8 cellular contexts compared by ENCODE assay signal in the genomic region with DNA sequence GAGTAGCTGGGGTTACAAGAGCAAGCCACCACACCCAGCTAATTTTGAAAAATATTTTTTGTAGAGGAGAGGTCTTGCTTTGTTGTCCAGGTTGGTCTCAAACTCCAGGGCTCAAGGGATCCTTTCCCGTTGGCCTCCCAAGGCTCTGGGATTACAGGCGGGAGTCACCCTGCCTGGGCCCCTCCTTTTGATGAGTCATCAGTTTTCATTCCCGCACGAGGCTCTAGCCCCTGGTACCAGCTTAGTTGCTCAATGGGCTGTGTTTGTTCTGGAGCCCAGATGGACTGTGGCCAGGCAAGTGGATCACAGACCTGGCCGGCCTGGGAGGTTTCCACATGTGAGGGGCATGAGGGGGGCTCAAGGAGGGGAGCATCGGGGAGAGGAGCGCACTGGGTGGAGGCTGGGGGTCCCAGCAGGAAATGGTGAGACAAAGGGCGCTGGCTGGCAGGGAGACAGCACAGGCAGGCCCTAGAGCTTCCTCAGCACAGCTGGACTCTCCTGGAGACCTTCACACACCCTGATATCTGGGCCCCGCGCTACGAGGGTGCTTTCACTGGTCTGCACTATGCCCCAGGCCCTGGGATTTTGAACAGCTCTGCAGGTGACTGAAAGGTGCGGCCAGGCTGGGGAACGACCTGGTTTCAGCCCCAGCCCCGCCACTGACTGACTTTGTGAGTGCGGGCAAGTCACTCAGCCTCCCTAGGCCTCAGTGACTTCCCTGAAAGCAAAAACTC. TPM values are rescaled to one million over a fixed set of nuclear protein-coding genes. Genes with fewer than 3 reads are reported as not detected.
DNase-seq lines count a peak whose midpoint lies in the region; ATAC-seq, FAIRE-seq and TF ChIP-seq lines count a peak whose summit lies in the region.
"Not testable (repeated sequence)": the region's sequence is repeated elsewhere in the genome, so short reads cannot be mapped to it uniquely, and the experiment has no call there.
"Had no signal": no experiment of that assay in that cellular context is flagged by ENCODE, and none has a peak within 500 bp of the region (broad histone marks: within the 10 kb centered on the region; RNA-seq: fewer than 3 reads in every experiment).

No MANE protein-coding gene starts in this region.

- H3K4me1 ChIP-seq in A549; PC-3 (ENCODE audit: insufficient read depth, low read length); K562 (replicated peaks in 1 of 2; ENCODE audit: control insufficient read depth in 2 of 2, insufficient read depth in 2 of 2, low read length in 2 of 2); keratinocyte (ENCODE audit: control insufficient read depth, extremely low read depth, insufficient read depth, low read length); lower lobe of right lung: not testable (repeated sequence)

- not testable (repeated sequence) for TF ChIP-seq POLR2A in A549 (IDR thresholded peaks at IDR 0.05; ENCODE audit: low read length); K562 (conservative IDR thresholded peaks at IDR 0.05)

- not testable (repeated sequence) for H3F3A ChIP-seq in PC-3 (ENCODE audit: low read length, unreplicated experiment)

- POLR2A ChIA-PET in A549 (lab: Yijun Ruan, JAX); PC-3 (lab: Charles Lee; ENCODE audit: unreplicated experiment); K562 (lab: Yijun Ruan, JAX): not testable (repeated sequence)

- H3K9ac ChIP-seq in PC-3 (ENCODE audit: low read length); K562 (ENCODE audit: insufficient read depth in 1 of 2, low read depth in 2 of 2, low read length in 2 of 2); keratinocyte (ENCODE audit: control insufficient read depth, extremely low read depth, insufficient read depth, low read length): not testable (repeated sequence)

- not testable (repeated sequence) for BruUV-seq in PC-3 (replicated peaks; lab: Mats Ljungman, UMichigan); K562 (replicated peaks; lab: Mats Ljungman, UMichigan)

- not testable (repeated sequence) for TF ChIP-seq RAD21 in A549 (conservative IDR thresholded peaks at IDR 0.05 in 1 of 2, IDR thresholded peaks at IDR 0.05 in 1 of 2); K562 (CRISPR knock-in tag; conservative IDR thresholded peaks at IDR 0.05 in 1 of 2, IDR thresholded peaks at IDR 0.05 in 1 of 2)

- dilution Hi-C loops in keratinocyte (cut with MboI; ENCODE audit: extremely low pct_ligation_motif_present, low sequenced_read_pairs), result not testable (repeated sequence)

- H4K20me1 ChIP-seq in PC-3 (ENCODE audit: low read length); K562 (replicated peaks; ENCODE audit: control insufficient read depth, insufficient read depth, low read length); keratinocyte (ENCODE audit: control insufficient read depth, extremely low read depth, insufficient read depth, low read length): not testable (repeated sequence)

- not testable (repeated sequence) for FAIRE-seq in A549 (lab: Jason Lieb, UNC)
- FAIRE-seq in K562 (lab: Jason Lieb, UNC) (peak; percentile 84), keratinocyte (lab: Jason Lieb, UNC) (peak; percentile 81)

- not testable (repeated sequence) for H3K36me3 ChIP-seq in PC-3 (ENCODE audit: low read depth, low read length); K562 (ENCODE audit: control insufficient read depth, insufficient read depth, low read length); keratinocyte (ENCODE audit: control insufficient read depth in 2 of 2, extremely low read depth in 1 of 2, insufficient read depth in 2 of 2, low read length in 2 of 2); lower lobe of right lung

- DNase-seq in A549 (ENCODE audit: low read depth in 1 of 2, low spot score in 1 of 2); PC-3; K562 (ENCODE audit: extremely low read depth in 1 of 4, low spot score in 3 of 4); Right ventricle myocardium superior; keratinocyte (ENCODE audit: low read depth, low spot score); lower lobe of right lung; sciatic nerve (ENCODE audit: low spot score): not testable (repeated sequence)

- not testable (repeated sequence) for H3K27ac ChIP-seq in A549; PC-3 (ENCODE audit: low read length); K562 (ENCODE audit: extremely low read depth, low read depth, low read length); keratinocyte (ENCODE audit: control insufficient read depth, insufficient read depth, low read length); lower lobe of right lung

- H3K27me3 ChIP-seq in PC-3 (ENCODE audit: low read length); K562 (ENCODE audit: control insufficient read depth in 2 of 2, insufficient read depth in 2 of 2, low read length in 2 of 2); keratinocyte (ENCODE audit: control insufficient read depth, extremely low read depth, insufficient read depth, low read length); lower lobe of right lung (ENCODE audit: low read depth): not testable (repeated sequence)

- not testable (repeated sequence) for H3K4me3 ChIP-seq in A549; PC-3 (ENCODE audit: low read length); K562; keratinocyte (ENCODE audit: control insufficient read depth in 2 of 3, extremely low read depth in 1 of 3, insufficient read depth in 2 of 3, low read depth in 1 of 3, low read length in 3 of 3); lower lobe of right lung

- not testable (repeated sequence) for H3K79me2 ChIP-seq in PC-3 (ENCODE audit: low read length); K562 (ENCODE audit: control insufficient read depth, insufficient read depth, low read length); keratinocyte (ENCODE audit: control insufficient read depth, insufficient read depth, low read length)

- H3K9me3 ChIP-seq in A549; PC-3 (ENCODE audit: low read length); K562 (replicated peaks; ENCODE audit: control insufficient read depth, insufficient read depth, low read depth, low read length); keratinocyte (ENCODE audit: control insufficient read depth, low read depth, low read length); lower lobe of right lung: not testable (repeated sequence)

- ATAC-seq in A549, result peak; percentile 73 to 76
- ATAC-seq in PC-3, result peak; percentile 71
- peak; percentile 77 for ATAC-seq in K562
- peak; percentile 50 for ATAC-seq in Right ventricle myocardium superior (ENCODE audit: poor library complexity)
- ATAC-seq in lower lobe of right lung, result peak; percentile 52 to 78
- peak; percentile 68 for ATAC-seq in sciatic nerve

- in situ Hi-C loops in K562 (cut with MboI), result loop anchor here (10.0 to 25.0 kb wide), 5 partner anchors 205 to 1712 kb away; a partner anchor contains a TSS

- TF ChIP-seq EP300 in A549 (IDR thresholded peaks at IDR 0.05); K562 (IDR thresholded peaks at IDR 0.05; ENCODE audit: low read length): not testable (repeated sequence)

- H3K4me2 ChIP-seq in A549; PC-3 (ENCODE audit: low read length); K562 (ENCODE audit: insufficient read depth, low read length); keratinocyte (ENCODE audit: control insufficient read depth, extremely low read depth, insufficient read depth, low read depth, low read length): not testable (repeated sequence)

- intact Hi-C loops in PC-3 (cut with micrococcal nuclease); K562 (cut with micrococcal nuclease); Right ventricle myocardium superior (cut with DNase I); lower lobe of right lung (cut with DNase I); sciatic nerve (cut with DNase I): not testable (repeated sequence)

- H3K9me2 ChIP-seq in PC-3 (replicated peaks; ENCODE audit: low read length), result not testable (repeated sequence)

- not testable (repeated sequence) for H2AFZ ChIP-seq in PC-3 (ENCODE audit: low read length); K562 (ENCODE audit: low read depth, low read length); keratinocyte (ENCODE audit: control insufficient read depth, low read length)

- no CpG with 5 or more reads among the region's 15 CpGs for WGBS in A549 (ENCODE audit: missing lambda C conversion rate)
- no CpG with 5 or more reads among the region's 15 CpGs for WGBS in K562 (ENCODE audit: insufficient coverage, low coverage, missing lambda C conversion rate)

- CTCF ChIA-PET in A549 (lab: Yijun Ruan, JAX); PC-3 (lab: Charles Lee); K562 (lab: Yijun Ruan, JAX; ENCODE audit: low intra/inter-chr PET ratio): not testable (repeated sequence)

- H3K9me1 ChIP-seq in K562 (ENCODE audit: control insufficient read depth, insufficient read depth, low read length); keratinocyte (ENCODE audit: control insufficient read depth, extremely low read depth, insufficient read depth, low read length): not testable (repeated sequence)

- TF ChIP-seq CTCF in A549 (IDR thresholded peaks at IDR 0.05); PC-3 (conservative IDR thresholded peaks at IDR 0.05; ENCODE audit: low read depth, low read length); K562 (IDR thresholded peaks at IDR 0.05 in 2 of 3, conservative IDR thresholded peaks at IDR 0.05 in 1 of 3; ENCODE audit: insufficient read depth in 2 of 3, low read depth in 1 of 3, low read length in 3 of 3); keratinocyte (optimal IDR thresholded peaks at IDR 0.05 in 1 of 3, IDR thresholded peaks at IDR 0.05 in 1 of 3, conservative IDR thresholded peaks at IDR 0.05 in 1 of 3; ENCODE audit: extremely low read depth in 1 of 3, insufficient read depth in 2 of 3, low read length in 3 of 3); lower lobe of right lung (IDR thresholded peaks at IDR 0.05): not testable (repeated sequence)

RNA-seq across cellular contexts. Expression of a gene that starts 0.7 kb away (rescaled TPM):
- 8.0 and 11.5 TPM in 2 replicates for polyA plus RNA-seq in A549 (2011; rRNA removed)
- 6.8 and 9.8 TPM in 2 replicates for polyA plus RNA-seq in A549 (2012; cell fraction: cytosol; rRNA removed)
- polyA plus RNA-seq in A549 (2012; cell fraction: nucleus; rRNA removed), result 25.2 and 31.9 TPM in 2 replicates
- polyA plus RNA-seq in A549 (2017; fragmentation: RNase III; extraction: RNeasy Plus Mini Kit Qiagen cat#74134 plus additional on column Dnase treatment), result 7.9 to 8.8 TPM (median 8.3 TPM) in 3 replicates
- polyA minus RNA-seq in A549 (2011; rRNA and poly(A)+ RNA removed), result 2.6 TPM in 2 replicates
- 8.5 and 14.6 TPM in 2 replicates for total RNA-seq in PC-3 (2014; rRNA removed)
- total RNA-seq in K562 (2011; cell fraction: chromatin; rRNA removed; ENCODE audit: low replicate concordance), result 16.6 and 51.4 TPM in 2 replicates
- total RNA-seq in K562 (2011; cell fraction: nucleolus; rRNA removed), result 23.6 and 24.3 TPM in 2 replicates
- total RNA-seq in K562 (2011; cell fraction: nucleoplasm; rRNA removed), result 9.5 and 13.9 TPM in 2 replicates
- 3.8 and 8.4 TPM in 2 replicates for total RNA-seq in K562 (2014; rRNA removed)
- total RNA-seq in K562 (2014; rRNA removed; fragmentation: Illumina TruSeq; extraction: Trizol), result 2.4 and 3.9 TPM in 2 replicates
- 7.3 and 8.6 TPM in 2 replicates for total RNA-seq in K562 (2015; rRNA removed; fragmentation: Illumina TruSeq; extraction: Trizol)
- 4.7 and 10.6 TPM in 2 replicates for total RNA-seq in K562 (2021)
- 7.5 and 9.7 TPM in 2 replicates for polyA plus RNA-seq in K562 (2011; rRNA removed)
- 2.3 and 5.7 TPM in 2 replicates for polyA plus RNA-seq in K562 (2011; cell fraction: cytosol; rRNA removed)
- polyA plus RNA-seq in K562 (2011; cell fraction: nucleus; rRNA removed), result 26.4 and 36.6 TPM in 2 replicates
- 6.7 and 17.0 TPM in 2 replicates for polyA plus RNA-seq in K562 (2012)
- 17.8 and 18.0 TPM in 2 replicates for polyA plus RNA-seq in K562 (2014; fragmentation: Illumina TruSeq; extraction: Trizol)
- polyA plus RNA-seq in K562 (2014; fragmentation: Nextera tagmentation; extraction: Ambion mirVana), result 1 to 10 TPM; 5.0 to 7.1 TPM
- 7.7 and 8.3 TPM in 2 replicates for polyA plus RNA-seq in K562 (2014; rRNA removed)
- polyA minus RNA-seq in K562 (2011; rRNA and poly(A)+ RNA removed), result 1.6 TPM in 2 replicates
- 3.5 TPM in 1 of 2 replicates, not detected in the other for polyA minus RNA-seq in K562 (2011; cell fraction: cytosol; rRNA and poly(A)+ RNA removed)
- 5.4 and 7.7 TPM in 2 replicates for polyA minus RNA-seq in K562 (2011; cell fraction: nucleus; rRNA and poly(A)+ RNA removed)
- 3.3 TPM for total RNA-seq in Right ventricle myocardium superior
- 4.7 to 10.1 TPM (median 8.0 TPM) in 3 replicates for polyA plus RNA-seq in keratinocyte
- polyA plus RNA-seq in keratinocyte (2011; ENCODE audit: low read depth), result 1.3 TPM
- 2.3 and 2.6 TPM in 2 replicates for polyA plus RNA-seq in keratinocyte (2011; cell fraction: cytosol; rRNA removed)
- 31.7 and 35.3 TPM in 2 replicates for polyA plus RNA-seq in keratinocyte (2011; cell fraction: nucleus; rRNA removed)
- polyA plus RNA-seq in keratinocyte (2012; ENCODE audit: low replicate concordance), result 4.9 and 21.2 TPM in 2 replicates
- polyA minus RNA-seq in keratinocyte, result 1.0 to 6.0 TPM (median 3.4 TPM) in 3 replicates
- not detected for polyA minus RNA-seq in keratinocyte (2011; cell fraction: cytosol; rRNA and poly(A)+ RNA removed)
- polyA minus RNA-seq in keratinocyte (2011; cell fraction: nucleus; rRNA and poly(A)+ RNA removed), result 1.3 and 3.5 TPM in 2 replicates
- 23.1 TPM for total RNA-seq in lower lobe of right lung
- 21.0 TPM for total RNA-seq in sciatic nerve

RNA-seq across cellular contexts. Expression of a gene that starts 6.1 kb away (rescaled TPM):
- 3.5 and 17.5 TPM in 2 replicates for polyA plus RNA-seq in A549 (2011; rRNA removed)
- 24.0 and 25.5 TPM in 2 replicates for polyA plus RNA-seq in A549 (2012; cell fraction: cytosol; rRNA removed)
- 46.9 and 54.5 TPM in 2 replicates for polyA plus RNA-seq in A549 (2012; cell fraction: nucleus; rRNA removed)
- polyA plus RNA-seq in A549 (2017; fragmentation: RNase III; extraction: RNeasy Plus Mini Kit Qiagen cat#74134 plus additional on column Dnase treatment), result 28.0 to 32.2 TPM (median 28.4 TPM) in 3 replicates
- 1.1 and 4.8 TPM in 2 replicates for polyA minus RNA-seq in A549 (2011; rRNA and poly(A)+ RNA removed)
- total RNA-seq in PC-3 (2014; rRNA removed), result 83.4 and 91.9 TPM in 2 replicates
- total RNA-seq in K562 (2011; cell fraction: chromatin; rRNA removed; ENCODE audit: low replicate concordance), result 63.6 and 162 TPM in 2 replicates
- total RNA-seq in K562 (2011; cell fraction: nucleolus; rRNA removed), result 85.6 and 99.5 TPM in 2 replicates
- 74.1 and 87.1 TPM in 2 replicates for total RNA-seq in K562 (2011; cell fraction: nucleoplasm; rRNA removed)
- total RNA-seq in K562 (2014; rRNA removed), result 72.3 and 86.5 TPM in 2 replicates
- 10.9 and 11.6 TPM in 2 replicates for total RNA-seq in K562 (2014; rRNA removed; fragmentation: Illumina TruSeq; extraction: Trizol)
- 18.4 and 21.0 TPM in 2 replicates for total RNA-seq in K562 (2015; rRNA removed; fragmentation: Illumina TruSeq; extraction: Trizol)
- 48.1 and 52.5 TPM in 2 replicates for total RNA-seq in K562 (2021)
- polyA plus RNA-seq in K562 (2011; rRNA removed), result 6.9 and 13.2 TPM in 2 replicates
- 6.0 and 35.1 TPM in 2 replicates for polyA plus RNA-seq in K562 (2011; cell fraction: cytosol; rRNA removed)
- polyA plus RNA-seq in K562 (2011; cell fraction: nucleus; rRNA removed), result 35.2 and 63.9 TPM in 2 replicates
- 45.1 and 50.2 TPM in 2 replicates for polyA plus RNA-seq in K562 (2012)
- polyA plus RNA-seq in K562 (2014; fragmentation: Illumina TruSeq; extraction: Trizol), result 7.9 and 8.5 TPM in 2 replicates
- polyA plus RNA-seq in K562 (2014; fragmentation: Nextera tagmentation; extraction: Ambion mirVana), result 1 to 10 TPM; 2.3 to 2.5 TPM
- polyA plus RNA-seq in K562 (2014; rRNA removed), result 39.3 and 44.5 TPM in 2 replicates
- 4.6 and 6.6 TPM in 2 replicates for polyA minus RNA-seq in K562 (2011; rRNA and poly(A)+ RNA removed)
- polyA minus RNA-seq in K562 (2011; cell fraction: cytosol; rRNA and poly(A)+ RNA removed), result 18.7 and 23.2 TPM in 2 replicates
- polyA minus RNA-seq in K562 (2011; cell fraction: nucleus; rRNA and poly(A)+ RNA removed), result 19.8 and 21.0 TPM in 2 replicates
- total RNA-seq in Right ventricle myocardium superior, result 16.2 TPM
- 2.3 to 9.0 TPM (median 5.4 TPM) in 3 replicates for polyA plus RNA-seq in keratinocyte
- 31.6 TPM for polyA plus RNA-seq in keratinocyte (2011; ENCODE audit: low read depth)
- 1.8 and 11.6 TPM in 2 replicates for polyA plus RNA-seq in keratinocyte (2011; cell fraction: cytosol; rRNA removed)
- 10.1 and 14.0 TPM in 2 replicates for polyA plus RNA-seq in keratinocyte (2011; cell fraction: nucleus; rRNA removed)
- polyA plus RNA-seq in keratinocyte (2012; ENCODE audit: low replicate concordance), result 27.9 and 31.4 TPM in 2 replicates
- 1.9 to 10.4 TPM (median 3.4 TPM) in 3 replicates for polyA minus RNA-seq in keratinocyte
- 25.3 TPM for polyA minus RNA-seq in keratinocyte (2011; cell fraction: cytosol; rRNA and poly(A)+ RNA removed)
- polyA minus RNA-seq in keratinocyte (2011; cell fraction: nucleus; rRNA and poly(A)+ RNA removed), result 3.4 and 12.9 TPM in 2 replicates
- 28.6 TPM for total RNA-seq in lower lobe of right lung
- 18.5 TPM for total RNA-seq in sciatic nerve

RNA-seq across cellular contexts. Expression of a gene that starts 6.3 kb away (rescaled TPM):
- 43.9 and 53.8 TPM in 2 replicates for polyA plus RNA-seq in A549 (2011; rRNA removed)
- 372 and 474 TPM in 2 replicates for polyA plus RNA-seq in A549 (2012; cell fraction: cytosol; rRNA removed)
- 271 and 571 TPM in 2 replicates for polyA plus RNA-seq in A549 (2012; cell fraction: nucleus; rRNA removed)
- 236 to 258 TPM (median 244 TPM) in 3 replicates for polyA plus RNA-seq in A549 (2017; fragmentation: RNase III; extraction: RNeasy Plus Mini Kit Qiagen cat#74134 plus additional on column Dnase treatment)
- 27.9 and 46.2 TPM in 2 replicates for polyA minus RNA-seq in A549 (2011; rRNA and poly(A)+ RNA removed)
- 143 and 162 TPM in 2 replicates for total RNA-seq in PC-3 (2014; rRNA removed)
- total RNA-seq in K562 (2011; cell fraction: chromatin; rRNA removed; ENCODE audit: low replicate concordance), result 14.9 TPM in 1 of 2 replicates, not detected in the other
- total RNA-seq in K562 (2011; cell fraction: nucleolus; rRNA removed), result 14.7 and 26.2 TPM in 2 replicates
- total RNA-seq in K562 (2011; cell fraction: nucleoplasm; rRNA removed), result 4.7 and 6.4 TPM in 2 replicates
- 72.1 and 88.6 TPM in 2 replicates for total RNA-seq in K562 (2014; rRNA removed)
- total RNA-seq in K562 (2014; rRNA removed; fragmentation: Illumina TruSeq; extraction: Trizol), result 117 and 181 TPM in 2 replicates
- total RNA-seq in K562 (2015; rRNA removed; fragmentation: Illumina TruSeq; extraction: Trizol), result 200 and 209 TPM in 2 replicates
- 259 and 310 TPM in 2 replicates for total RNA-seq in K562 (2021)
- 43.9 and 49.0 TPM in 2 replicates for polyA plus RNA-seq in K562 (2011; rRNA removed)
- polyA plus RNA-seq in K562 (2011; cell fraction: cytosol; rRNA removed), result 390 and 438 TPM in 2 replicates
- 48.2 and 90.1 TPM in 2 replicates for polyA plus RNA-seq in K562 (2011; cell fraction: nucleus; rRNA removed)
- polyA plus RNA-seq in K562 (2012), result 150 and 359 TPM in 2 replicates
- 87.3 and 150 TPM in 2 replicates for polyA plus RNA-seq in K562 (2014; fragmentation: Illumina TruSeq; extraction: Trizol)
- 100 to 1,000 TPM; 158 to 195 TPM for polyA plus RNA-seq in K562 (2014; fragmentation: Nextera tagmentation; extraction: Ambion mirVana)
- 159 and 613 TPM in 2 replicates for polyA plus RNA-seq in K562 (2014; rRNA removed)
- 20.9 and 28.1 TPM in 2 replicates for polyA minus RNA-seq in K562 (2011; rRNA and poly(A)+ RNA removed)
- 22.7 and 54.4 TPM in 2 replicates for polyA minus RNA-seq in K562 (2011; cell fraction: cytosol; rRNA and poly(A)+ RNA removed)
- polyA minus RNA-seq in K562 (2011; cell fraction: nucleus; rRNA and poly(A)+ RNA removed), result 5.9 and 9.0 TPM in 2 replicates
- 48.7 TPM for total RNA-seq in Right ventricle myocardium superior
- polyA plus RNA-seq in keratinocyte, result 41.0 to 170 TPM (median 70.4 TPM) in 3 replicates
- 64.0 TPM for polyA plus RNA-seq in keratinocyte (2011; ENCODE audit: low read depth)
- 168 and 448 TPM in 2 replicates for polyA plus RNA-seq in keratinocyte (2011; cell fraction: cytosol; rRNA removed)
- 86.8 and 98.8 TPM in 2 replicates for polyA plus RNA-seq in keratinocyte (2011; cell fraction: nucleus; rRNA removed)
- polyA plus RNA-seq in keratinocyte (2012; ENCODE audit: low replicate concordance), result 160 and 240 TPM in 2 replicates
- 16.3 to 55.0 TPM (median 18.7 TPM) in 3 replicates for polyA minus RNA-seq in keratinocyte
- 79.0 TPM for polyA minus RNA-seq in keratinocyte (2011; cell fraction: cytosol; rRNA and poly(A)+ RNA removed)
- polyA minus RNA-seq in keratinocyte (2011; cell fraction: nucleus; rRNA and poly(A)+ RNA removed), result 15.2 and 17.3 TPM in 2 replicates
- total RNA-seq in lower lobe of right lung, result 51.7 TPM
- 26.9 TPM for total RNA-seq in sciatic nerve

RNA-seq across cellular contexts. Expression of a gene that starts 16.4 kb away (rescaled TPM):
- polyA plus RNA-seq in A549 (2011; rRNA removed), result 0.82 and 0.83 TPM in 2 replicates
- 4.7 and 4.9 TPM in 2 replicates for polyA plus RNA-seq in A549 (2012; cell fraction: cytosol; rRNA removed)
- polyA plus RNA-seq in A549 (2012; cell fraction: nucleus; rRNA removed), result 8.2 and 9.4 TPM in 2 replicates
- polyA plus RNA-seq in A549 (2017; fragmentation: RNase III; extraction: RNeasy Plus Mini Kit Qiagen cat#74134 plus additional on column Dnase treatment), result 4.1 to 5.9 TPM (median 5.3 TPM) in 3 replicates
- polyA minus RNA-seq in A549 (2011; rRNA and poly(A)+ RNA removed), result 0.25 and 2.0 TPM in 2 replicates
- 8.4 and 10.3 TPM in 2 replicates for total RNA-seq in PC-3 (2014; rRNA removed)
- total RNA-seq in K562 (2011; cell fraction: chromatin; rRNA removed; ENCODE audit: low replicate concordance), result 1.4 and 6.7 TPM in 2 replicates
- 4.3 and 5.3 TPM in 2 replicates for total RNA-seq in K562 (2011; cell fraction: nucleolus; rRNA removed)
- total RNA-seq in K562 (2011; cell fraction: nucleoplasm; rRNA removed), result 1.7 and 3.4 TPM in 2 replicates
- total RNA-seq in K562 (2014; rRNA removed), result 7.6 and 7.8 TPM in 2 replicates
- 1.3 and 2.2 TPM in 2 replicates for total RNA-seq in K562 (2014; rRNA removed; fragmentation: Illumina TruSeq; extraction: Trizol)
- 17.4 and 18.5 TPM in 2 replicates for total RNA-seq in K562 (2015; rRNA removed; fragmentation: Illumina TruSeq; extraction: Trizol)
- total RNA-seq in K562 (2021), result 17.8 and 21.1 TPM in 2 replicates
- polyA plus RNA-seq in K562 (2011; rRNA removed), result 6.8 and 23.9 TPM in 2 replicates
- 21.5 and 33.0 TPM in 2 replicates for polyA plus RNA-seq in K562 (2011; cell fraction: cytosol; rRNA removed)
- 21.8 and 31.6 TPM in 2 replicates for polyA plus RNA-seq in K562 (2011; cell fraction: nucleus; rRNA removed)
- 10.2 and 42.2 TPM in 2 replicates for polyA plus RNA-seq in K562 (2012)
- 8.3 and 14.3 TPM in 2 replicates for polyA plus RNA-seq in K562 (2014; fragmentation: Illumina TruSeq; extraction: Trizol)
- under 1 TPM; 0.22 to 0.31 TPM for polyA plus RNA-seq in K562 (2014; fragmentation: Nextera tagmentation; extraction: Ambion mirVana)
- polyA plus RNA-seq in K562 (2014; rRNA removed), result 19.1 and 23.8 TPM in 2 replicates
- 3.4 and 4.6 TPM in 2 replicates for polyA minus RNA-seq in K562 (2011; rRNA and poly(A)+ RNA removed)
- polyA minus RNA-seq in K562 (2011; cell fraction: cytosol; rRNA and poly(A)+ RNA removed), result 5.8 and 15.8 TPM in 2 replicates
- 2.6 and 7.7 TPM in 2 replicates for polyA minus RNA-seq in K562 (2011; cell fraction: nucleus; rRNA and poly(A)+ RNA removed)
- 8.4 TPM for total RNA-seq in Right ventricle myocardium superior
- polyA plus RNA-seq in keratinocyte, result 2.8 to 5.5 TPM (median 3.0 TPM) in 3 replicates
- not detected for polyA plus RNA-seq in keratinocyte (2011; ENCODE audit: low read depth)
- polyA plus RNA-seq in keratinocyte (2011; cell fraction: cytosol; rRNA removed), result 1.1 and 2.8 TPM in 2 replicates
- 1.8 and 2.9 TPM in 2 replicates for polyA plus RNA-seq in keratinocyte (2011; cell fraction: nucleus; rRNA removed)
- 0.58 and 9.1 TPM in 2 replicates for polyA plus RNA-seq in keratinocyte (2012; ENCODE audit: low replicate concordance)
- polyA minus RNA-seq in keratinocyte, result 2.5 to 7.6 TPM (median 2.7 TPM) in 3 replicates
- polyA minus RNA-seq in keratinocyte (2011; cell fraction: cytosol; rRNA and poly(A)+ RNA removed), result 15.2 TPM
- 1.6 and 1.9 TPM in 2 replicates for polyA minus RNA-seq in keratinocyte (2011; cell fraction: nucleus; rRNA and poly(A)+ RNA removed)
- total RNA-seq in lower lobe of right lung, result 76.3 TPM
- 41.2 TPM for total RNA-seq in sciatic nerve

RNA-seq across cellular contexts. Expression of a gene that starts 48.5 kb away (rescaled TPM):
- polyA plus RNA-seq in A549 (2011; rRNA removed), result 0.98 and 1.7 TPM in 2 replicates
- 5.2 and 5.4 TPM in 2 replicates for polyA plus RNA-seq in A549 (2012; cell fraction: cytosol; rRNA removed)
- 43.7 and 54.6 TPM in 2 replicates for polyA plus RNA-seq in A549 (2012; cell fraction: nucleus; rRNA removed)
- 1.00 to 1.5 TPM (median 1.1 TPM) in 3 replicates for polyA plus RNA-seq in A549 (2017; fragmentation: RNase III; extraction: RNeasy Plus Mini Kit Qiagen cat#74134 plus additional on column Dnase treatment)
- 8.0 and 11.5 TPM in 2 replicates for polyA minus RNA-seq in A549 (2011; rRNA and poly(A)+ RNA removed)
- total RNA-seq in PC-3 (2014; rRNA removed), result 0.29 and 4.3 TPM in 2 replicates
- total RNA-seq in K562 (2011; cell fraction: chromatin; rRNA removed; ENCODE audit: low replicate concordance), result 30.9 and 101 TPM in 2 replicates
- 4.3 and 5.8 TPM in 2 replicates for total RNA-seq in K562 (2011; cell fraction: nucleolus; rRNA removed)
- 19.0 and 118 TPM in 2 replicates for total RNA-seq in K562 (2011; cell fraction: nucleoplasm; rRNA removed)
- total RNA-seq in K562 (2014; rRNA removed), result 0.65 and 0.77 TPM in 2 replicates
- total RNA-seq in K562 (2014; rRNA removed; fragmentation: Illumina TruSeq; extraction: Trizol), result 2.9 and 3.9 TPM in 2 replicates
- total RNA-seq in K562 (2015; rRNA removed; fragmentation: Illumina TruSeq; extraction: Trizol), result 1.8 and 3.1 TPM in 2 replicates
- total RNA-seq in K562 (2021), result 8.2 and 9.4 TPM in 2 replicates
- polyA plus RNA-seq in K562 (2011; rRNA removed), result 2.7 and 5.8 TPM in 2 replicates
- polyA plus RNA-seq in K562 (2011; cell fraction: cytosol; rRNA removed), result 1.3 and 1.4 TPM in 2 replicates
- 17.0 and 19.1 TPM in 2 replicates for polyA plus RNA-seq in K562 (2011; cell fraction: nucleus; rRNA removed)
- 1.4 and 3.0 TPM in 2 replicates for polyA plus RNA-seq in K562 (2012)
- polyA plus RNA-seq in K562 (2014; fragmentation: Illumina TruSeq; extraction: Trizol), result 2.5 and 3.3 TPM in 2 replicates
- polyA plus RNA-seq in K562 (2014; fragmentation: Nextera tagmentation; extraction: Ambion mirVana), result under 1 TPM; 0.31 to 0.76 TPM
- polyA plus RNA-seq in K562 (2014; rRNA removed), result 4.4 and 10.1 TPM in 2 replicates
- polyA minus RNA-seq in K562 (2011; rRNA and poly(A)+ RNA removed), result 5.8 and 12.4 TPM in 2 replicates
- polyA minus RNA-seq in K562 (2011; cell fraction: cytosol; rRNA and poly(A)+ RNA removed), result 1.9 TPM in 1 of 2 replicates, not detected in the other
- polyA minus RNA-seq in K562 (2011; cell fraction: nucleus; rRNA and poly(A)+ RNA removed), result 2.0 and 2.9 TPM in 2 replicates
- total RNA-seq in Right ventricle myocardium superior, result 5.9 TPM
- polyA plus RNA-seq in keratinocyte, result 1.0 to 2.0 TPM (median 1.6 TPM) in 3 replicates
- 4.6 TPM for polyA plus RNA-seq in keratinocyte (2011; ENCODE audit: low read depth)
- 1.5 TPM in 2 replicates for polyA plus RNA-seq in keratinocyte (2011; cell fraction: cytosol; rRNA removed)
- 10.7 and 23.5 TPM in 2 replicates for polyA plus RNA-seq in keratinocyte (2011; cell fraction: nucleus; rRNA removed)
- 1.4 and 8.0 TPM in 2 replicates for polyA plus RNA-seq in keratinocyte (2012; ENCODE audit: low replicate concordance)
- 3.7 to 13.4 TPM (median 6.4 TPM) in 3 replicates for polyA minus RNA-seq in keratinocyte
- polyA minus RNA-seq in keratinocyte (2011; cell fraction: cytosol; rRNA and poly(A)+ RNA removed), result not detected
- polyA minus RNA-seq in keratinocyte (2011; cell fraction: nucleus; rRNA and poly(A)+ RNA removed), result 0.63 and 16.1 TPM in 2 replicates
- total RNA-seq in lower lobe of right lung, result 27.6 TPM
- 35.0 TPM for total RNA-seq in sciatic nerve
- polyA plus RNA-seq: CD14-positive monocyte had no signal
